Comparison of ENCODE assay signal across 25 cellular contexts in genomic region chr13:22110368-22110767, GRCh38.
DNase-seq lines count a peak whose midpoint lies in the region; ATAC-seq and TF ChIP-seq lines count a peak whose summit lies in the region.
"Had no signal": no experiment of that assay in that cellular context is flagged by ENCODE, and none has a peak within 500 bp of the region (broad histone marks: within the 10 kb centered on the region; RNA-seq: fewer than 3 reads in every experiment).

No MANE protein-coding gene starts in this region.

- no peak for TF ChIP-seq POLR2A in IMR-90 (IDR thresholded peaks at IDR 0.05; ENCODE audit: low read depth, low read length)

- TF ChIP-seq CTCF in IMR-90 (conservative IDR thresholded peaks at IDR 0.05; ENCODE audit: low read depth, low read length), result no peak

- H3K9me1 ChIP-seq in IMR-90 (ENCODE audit: insufficient read depth, low read length), result peaks cover 3% of the 10 kb centered on the region

- no peak overlapping the region for H3K4me3 ChIP-seq in IMR-90 (ENCODE audit: insufficient read depth, low read depth, low read length)
- H3K4me3 ChIP-seq: K562, Peyer's patch, psoas muscle, smooth muscle cell, suprapubic skin had no signal

- H2AK5ac ChIP-seq in IMR-90 (ENCODE audit: low read depth, low read length), result peak overlapping the region; percentile 9; the same call in 1 of the 2 replicates

- H2BK5ac ChIP-seq in IMR-90 (ENCODE audit: low read depth, low read length, poor library complexity, severe bottlenecking), result no peak overlapping the region

- H4K91ac ChIP-seq in IMR-90 (ENCODE audit: insufficient read depth, low read depth, low read length), result no peak overlapping the region

- peaks cover 12% of the 10 kb centered on the region for H3K9me3 Mint-ChIP-seq in activated naive CD8-positive, alpha-beta T cell treated with anti-CD3 and anti-CD28 coated beads for 36 hours
- H3K9me3 Mint-ChIP-seq in activated naive CD8-positive, alpha-beta T cell treated with anti-CD3 and anti-CD28 coated beads, Interleukin-2, amount 50 U/mL, for 24 hours, result peaks cover 9% of the 10 kb centered on the region
- no peaks in the 10 kb centered on the region for H3K9me3 Mint-ChIP-seq in central memory CD8-positive, alpha-beta T cell
- peaks cover 3 to 12% of the 10 kb centered on the region in 2 donors for H3K9me3 Mint-ChIP-seq in stimulated activated naive B cell treated with anti-CD40 and anti-IgM and Interleukin-4, amounts not matched to agents 10 μg/mL and 1 μg/mL and 100 μg/mL, for 72 hours

- peak overlapping the region; percentile 42 for H3K27ac Mint-ChIP-seq in activated naive CD8-positive, alpha-beta T cell treated with anti-CD3 and anti-CD28 coated beads for 36 hours
- H3K27ac Mint-ChIP-seq in activated naive CD8-positive, alpha-beta T cell treated with anti-CD3 and anti-CD28 coated beads, Interleukin-2, amount 50 U/mL, for 24 hours, result no peak overlapping the region
- peak overlapping the region; percentile 3 for H3K27ac Mint-ChIP-seq in central memory CD8-positive, alpha-beta T cell (ENCODE audit: low read depth)
- peak overlapping the region; percentile 40 for H3K27ac Mint-ChIP-seq in stimulated activated naive B cell treated with anti-CD40 and anti-IgM and Interleukin-4, amounts not matched to agents 10 μg/mL and 1 μg/mL and 100 μg/mL, for 72 hours
- H3K27ac Mint-ChIP-seq: stimulated activated effector memory CD8-positive, alpha-beta T cell treated with anti-CD3 and anti-CD28 coated beads, Interleukin-12 subunit alpha, Interleukin-12 subunit beta, amount 100 ng/mL, for 72 hours had no signal

- H4K8ac ChIP-seq in IMR-90 (ENCODE audit: low read depth in 2 of 2, low read length in 2 of 2), result no peak overlapping the region

- no TSS peak for BruUV-seq in IMR-90 (replicated peaks; lab: Mats Ljungman, UMichigan)

- H3K14ac ChIP-seq in IMR-90 (replicated peaks; ENCODE audit: low read depth, low read length), result no peak overlapping the region

- no CpG with 5 or more reads among the region's 6 CpGs for WGBS in IMR-90 (ENCODE audit: extremely low coverage in 2 of 2, insufficient read length in 1 of 2), 2 experiments

- no peak for ATAC-seq in activated naive CD8-positive, alpha-beta T cell treated with anti-CD3 and anti-CD28 coated beads, Interleukin-2, amount 50 U/mL, for 24 hours
- ATAC-seq in IMR-90 (ENCODE audit: low read depth) (no peak), HG02623 (IDR thresholded peaks at IDR 0.05; ENCODE audit: unreplicated experiment) (no peak)
- no peak for ATAC-seq in central memory CD8-positive, alpha-beta T cell (replicated peaks; ENCODE audit: extremely low read depth, poor library complexity, severe bottlenecking)
- ATAC-seq in stimulated activated naive B cell treated with anti-CD40 and anti-IgM and Interleukin-4, amounts not matched to agents 10 μg/mL and 1 μg/mL and 100 μg/mL, for 72 hours (replicated peaks), result no peak
- ATAC-seq: activated T-cell treated with anti-CD3 and anti-CD28 coated beads, Interleukin-2, amount 50 U/mL, for 72 hours; K562; stimulated activated effector memory CD8-positive, alpha-beta T cell treated with anti-CD3 and anti-CD28 coated beads, Interleukin-12 subunit alpha, Interleukin-12 subunit beta, amount 100 ng/mL, for 72 hours had no signal

- no peak overlapping the region for H2AFZ ChIP-seq in IMR-90 (replicated peaks; ENCODE audit: low read length, poor library complexity)

- TF ChIP-seq RAD21 in IMR-90 (IDR thresholded peaks at IDR 0.05; ENCODE audit: low read length), result no peak

- no peak overlapping the region for H3K56ac ChIP-seq in IMR-90 (ENCODE audit: extremely low read depth, insufficient read depth, low read length)

- no peaks in the 10 kb centered on the region; the same call in 1 of the 2 replicates for H3K27me3 ChIP-seq in IMR-90 (ENCODE audit: control insufficient read depth, insufficient read depth, low read length)
- H3K27me3 ChIP-seq: Peyer's patch, suprapubic skin had no signal

- H3K4me1 ChIP-seq in IMR-90 (ENCODE audit: control insufficient read depth, insufficient read depth, low read length), result peaks cover 17% of the 10 kb centered on the region
- H3K4me1 ChIP-seq: psoas muscle had no signal

- no peak overlapping the region for H3K4me2 ChIP-seq in IMR-90 (ENCODE audit: low read depth, low read length)
- H3K4me2 ChIP-seq: smooth muscle cell had no signal

- H3K4ac ChIP-seq in IMR-90 (ENCODE audit: low read depth, low read length), result no peak overlapping the region

- H2BK15ac ChIP-seq in IMR-90 (ENCODE audit: low read depth, low read length), result no peak overlapping the region

- H3K36me3 Mint-ChIP-seq in activated naive CD8-positive, alpha-beta T cell treated with anti-CD3 and anti-CD28 coated beads for 36 hours, result peaks cover 52% of the 10 kb centered on the region
- H3K36me3 Mint-ChIP-seq in activated naive CD8-positive, alpha-beta T cell treated with anti-CD3 and anti-CD28 coated beads, Interleukin-2, amount 50 U/mL, for 24 hours (ENCODE audit: low read depth), result peaks cover 12% of the 10 kb centered on the region
- H3K36me3 Mint-ChIP-seq in central memory CD8-positive, alpha-beta T cell (ENCODE audit: insufficient read depth), result peaks cover 14% of the 10 kb centered on the region
- peaks cover 13 to 14% of the 10 kb centered on the region in 2 donors for H3K36me3 Mint-ChIP-seq in stimulated activated naive B cell treated with anti-CD40 and anti-IgM and Interleukin-4, amounts not matched to agents 10 μg/mL and 1 μg/mL and 100 μg/mL, for 72 hours
- H3K36me3 Mint-ChIP-seq: CD14-positive monocyte had no signal

- H3K9ac ChIP-seq in IMR-90 (ENCODE audit: low read depth, low read length), result no peak overlapping the region

- peaks cover 70% of the 10 kb centered on the region for H3K4me1 Mint-ChIP-seq in activated naive CD8-positive, alpha-beta T cell treated with anti-CD3 and anti-CD28 coated beads for 36 hours
- peaks cover 78% of the 10 kb centered on the region for H3K4me1 Mint-ChIP-seq in activated naive CD8-positive, alpha-beta T cell treated with anti-CD3 and anti-CD28 coated beads, Interleukin-2, amount 50 U/mL, for 24 hours
- H3K4me1 Mint-ChIP-seq in central memory CD8-positive, alpha-beta T cell, result peaks cover 48% of the 10 kb centered on the region
- H3K4me1 Mint-ChIP-seq in stimulated activated naive B cell treated with anti-CD40 and anti-IgM and Interleukin-4, amounts not matched to agents 10 μg/mL and 1 μg/mL and 100 μg/mL, for 72 hours, result peaks cover 32 to 51% of the 10 kb centered on the region in 2 donors

- no peak overlapping the region for H2BK120ac ChIP-seq in IMR-90 (ENCODE audit: low read depth, low read length)

- no peak overlapping the region for H3K27ac ChIP-seq in IMR-90 (ENCODE audit: insufficient read depth, low read length)
- H3K27ac ChIP-seq: Peyer's patch, psoas muscle, suprapubic skin had no signal

- no peaks in the 10 kb centered on the region for H4K20me1 ChIP-seq in IMR-90 (ENCODE audit: insufficient read depth, low read length)

- no peaks in the 10 kb centered on the region for H3K79me1 ChIP-seq in IMR-90 (ENCODE audit: low read depth in 1 of 2, low read length in 2 of 2)

- in situ Hi-C loops in IMR-90 (cut with MboI; ENCODE audit: low sequenced_read_pairs), result no loop called here

- H4K5ac ChIP-seq in IMR-90 (ENCODE audit: low read depth, low read length), result no peak overlapping the region

- no peak overlapping the region for H3K18ac ChIP-seq in IMR-90 (ENCODE audit: low read depth, low read length)

- no peaks in the 10 kb centered on the region for H3K27me3 Mint-ChIP-seq in activated naive CD8-positive, alpha-beta T cell treated with anti-CD3 and anti-CD28 coated beads for 36 hours
- no peaks in the 10 kb centered on the region for H3K27me3 Mint-ChIP-seq in activated naive CD8-positive, alpha-beta T cell treated with anti-CD3 and anti-CD28 coated beads, Interleukin-2, amount 50 U/mL, for 24 hours
- H3K27me3 Mint-ChIP-seq in central memory CD8-positive, alpha-beta T cell, result no peaks in the 10 kb centered on the region
- H3K27me3 Mint-ChIP-seq in stimulated activated naive B cell treated with anti-CD40 and anti-IgM and Interleukin-4, amounts not matched to agents 10 μg/mL and 1 μg/mL and 100 μg/mL, for 72 hours, result no peaks in the 10 kb centered on the region

- dilution Hi-C loops in IMR-90 (cut with HindIII; ENCODE audit: low sequenced_read_pairs, unreplicated experiment), result no loop called here

- CTCF ChIA-PET in IMR-90 (lab: Yijun Ruan, JAX), result no interaction called here

- 0 out of 2 replicates have a peak overlapping the region, but pooled peaks have one; percentile 20 for H2BK20ac ChIP-seq in IMR-90 (ENCODE audit: low read depth, low read length)

- no peak for DNase-seq in activated naive CD8-positive, alpha-beta T cell treated with anti-CD3 and anti-CD28 coated beads for 36 hours
- no peak for DNase-seq in activated naive CD8-positive, alpha-beta T cell treated with anti-CD3 and anti-CD28 coated beads, Interleukin-2, amount 50 U/mL, for 24 hours
- no peak for DNase-seq in IMR-90
- no peak for DNase-seq in central memory CD8-positive, alpha-beta T cell (ENCODE audit: low spot score in 2 of 2)
- DNase-seq in stimulated activated naive B cell treated with anti-CD40 and anti-IgM and Interleukin-4, amounts not matched to agents 10 μg/mL and 1 μg/mL and 100 μg/mL, for 72 hours, result no peak
- no peak for DNase-seq in stimulated activated CD4-positive, alpha-beta T cell treated with anti-CD3 and anti-CD28 coated beads, Interleukin-1b, Interleukin-23, amount 100 ng/mL, for 48 hours
- DNase-seq in HT-29 (ENCODE audit: low spot score), result no peak
- DNase-seq: activated CD4-positive, CD25-positive, alpha-beta regulatory T cell treated with anti-CD3 and anti-CD28 coated beads, Interleukin-2, amount 50 U/mL, for 72 hours; activated naive CD4-positive, alpha-beta T cell treated with anti-CD3 and anti-CD28 coated beads, Interleukin-2, amount 50 U/mL, for 16 hours; activated T-cell treated with anti-CD3 and anti-CD28 coated beads, Interleukin-2, amount 50 U/mL, for 72 hours; glutamatergic neuron; HCEC 1CT; MV-4-11; NCI-H146; NCI-H2171; Peyer's patch; stimulated activated CD4-positive, alpha-beta T cell treated with anti-CD3 and anti-CD28 coated beads, Interleukin-2, amount 100 ng/mL, for 48 hours had no signal

- H3K36me3 ChIP-seq in IMR-90 (ENCODE audit: control insufficient read depth, insufficient read depth, low read length), result no peaks in the 10 kb centered on the region
- H3K36me3 ChIP-seq: Peyer's patch, suprapubic skin had no signal

- POLR2A ChIA-PET in IMR-90 (lab: Charles Lee; ENCODE audit: unreplicated experiment), result no interaction called here

- no peak overlapping the region for H2AK9ac ChIP-seq in IMR-90 (replicated peaks; ENCODE audit: low read depth, low read length, poor library complexity)

- H3K9me3 ChIP-seq in IMR-90 (ENCODE audit: control insufficient read depth, insufficient read depth, low read length), result no peaks in the 10 kb centered on the region
- H3K9me3 ChIP-seq: Peyer's patch, psoas muscle, suprapubic skin had no signal

- intact Hi-C loops in IMR-90 (cut with micrococcal nuclease), result no loop called here

- no peak overlapping the region for H3K23ac ChIP-seq in IMR-90 (ENCODE audit: low read depth, low read length)

- H3K4me3 Mint-ChIP-seq in activated naive CD8-positive, alpha-beta T cell treated with anti-CD3 and anti-CD28 coated beads for 36 hours, result no peak overlapping the region
- H3K4me3 Mint-ChIP-seq in activated naive CD8-positive, alpha-beta T cell treated with anti-CD3 and anti-CD28 coated beads, Interleukin-2, amount 50 U/mL, for 24 hours, result no peak overlapping the region
- no peak overlapping the region for H3K4me3 Mint-ChIP-seq in central memory CD8-positive, alpha-beta T cell
- no peak overlapping the region for H3K4me3 Mint-ChIP-seq in stimulated activated naive B cell treated with anti-CD40 and anti-IgM and Interleukin-4, amounts not matched to agents 10 μg/mL and 1 μg/mL and 100 μg/mL, for 72 hours
- H3K4me3 Mint-ChIP-seq: CD14-positive monocyte; neural crest cell; stimulated activated effector memory CD8-positive, alpha-beta T cell treated with anti-CD3 and anti-CD28 coated beads, Interleukin-12 subunit alpha, Interleukin-12 subunit beta, amount 100 ng/mL, for 72 hours had no signal
